16 cellular contexts compared by ENCODE assay signal in genomic region chr10:79277579-79277978, GRCh38.
DNase-seq lines count a peak whose midpoint lies in the region; ATAC-seq, FAIRE-seq and TF ChIP-seq lines count a peak whose summit lies in the region.
"Had no signal": no experiment of that assay in that cellular context is flagged by ENCODE, and none has a peak within 500 bp of the region (broad histone marks: within the 10 kb centered on the region; RNA-seq: fewer than 3 reads in every experiment).

No MANE protein-coding gene starts in this region.

- H3K9me3 ChIP-seq in cardiac muscle cell (ENCODE audit: low read depth) (no peaks in the 10 kb centered on the region), stomach smooth muscle (ENCODE audit: control insufficient read depth in 2 of 2, low read length in 2 of 2) (no peaks in the 10 kb centered on the region), kidney (ENCODE audit: control insufficient read depth in 1 of 2, low read length in 2 of 2) (no peaks in the 10 kb centered on the region)
- H3K9me3 ChIP-seq: HAP-1 had no signal

- H3K27ac ChIP-seq in cardiac muscle cell (peak overlapping the region; percentile 29), stomach smooth muscle (ENCODE audit: low read length) (peak overlapping the region; percentile 18), kidney (ENCODE audit: low read depth in 2 of 2, low read length in 2 of 2) (no peak overlapping the region)

- H3K27me3 ChIP-seq in cardiac muscle cell (no peaks in the 10 kb centered on the region), stomach smooth muscle (ENCODE audit: control insufficient read depth in 1 of 2, insufficient read depth in 2 of 2, low read length in 2 of 2) (no peaks in the 10 kb centered on the region)

- no peak overlapping the region for H3K4me3 Mint-ChIP-seq in brain
- H3K4me3 Mint-ChIP-seq: CD4-positive, CD25-positive, alpha-beta regulatory T cell; IgD-negative memory B cell had no signal

- no peaks in the 10 kb centered on the region for H3K27me3 Mint-ChIP-seq in brain
- H3K27me3 Mint-ChIP-seq: CD4-positive, CD25-positive, alpha-beta regulatory T cell; IgD-negative memory B cell had no signal

- H3K36me3 ChIP-seq in cardiac muscle cell (peaks cover 9% of the 10 kb centered on the region), stomach smooth muscle (ENCODE audit: control insufficient read depth in 2 of 2, insufficient read depth in 2 of 2, low read length in 2 of 2) (peaks cover 14 to 31% of the 10 kb centered on the region in 2 donors), kidney (ENCODE audit: control insufficient read depth in 1 of 2, insufficient read depth in 2 of 2, low read length in 2 of 2) (peaks cover 8 to 12% of the 10 kb centered on the region in 2 donors)
- H3K36me3 ChIP-seq: HAP-1 had no signal

- H3K9ac ChIP-seq in stomach smooth muscle (ENCODE audit: low read length in 2 of 2) (no peak overlapping the region), kidney (ENCODE audit: low read length in 2 of 2) (no peak overlapping the region)

- peaks cover 57% of the 10 kb centered on the region for H3K36me3 Mint-ChIP-seq in brain

- no peak for ATAC-seq in left cardiac atrium
- ATAC-seq: GM12878 had no signal

- DNase-seq in cardiac muscle cell (ENCODE audit: low read depth in 1 of 2, low spot score in 1 of 2) (no peak), left cardiac atrium (no peak), medulla oblongata (ENCODE audit: extremely low spot score) (peak; percentile 75), kidney (no peak), NCI-H2171 (lab: John Stamatoyannopoulos, UW) (no peak), ACHN (no peak)
- DNase-seq: CD4-positive, CD25-positive, alpha-beta regulatory T cell; NCI-H187 treated with DMSO at 0.1 percent for 48 hours; NCI-H510A had no signal

- TF ChIP-seq CTCF in cardiac muscle cell (IDR thresholded peaks at IDR 0.05; ENCODE audit: low read depth, low read length) (no peak), brain (conservative IDR thresholded peaks at IDR 0.05) (no peak), kidney (IDR thresholded peaks at IDR 0.05; ENCODE audit: borderline replicate concordance, extremely low read depth, insufficient read depth) (no peak)

- no peak for FAIRE-seq in kidney (lab: Jason Lieb, UNC)
- FAIRE-seq: A204.1, GM12878, GM18507 had no signal

- H3K4me3 ChIP-seq in cardiac muscle cell: no peak overlapping the region
- H3K4me3 ChIP-seq in stomach smooth muscle (ENCODE audit: low read length in 2 of 2): no peak overlapping the region
- no peak overlapping the region for H3K4me3 ChIP-seq in kidney (ENCODE audit: low read length in 2 of 2)
- H3K4me3 ChIP-seq: GM12878, HAP-1 had no signal

- in situ Hi-C loops in ACHN (cut with HindIII; ENCODE audit: low pct_ligation_motif_present, low pct_unique_long_range_greater_than_20kb, low sequenced_read_pairs): no loop called here

- H3K27ac Mint-ChIP-seq in brain: peak overlapping the region; percentile 62 to 98 (median 82)
- H3K27ac Mint-ChIP-seq: IgD-negative memory B cell had no signal

- peaks cover 0 to 4% (median 2%) of the 10 kb centered on the region in 5 experiments for H3K9me3 Mint-ChIP-seq in brain
- H3K9me3 Mint-ChIP-seq: CD4-positive, CD25-positive, alpha-beta regulatory T cell; IgD-negative memory B cell had no signal

- peaks cover 76% of the 10 kb centered on the region for H3K4me1 Mint-ChIP-seq in brain

- intact Hi-C loops in left cardiac atrium (cut with DNase I): loop anchor here in 1 of 2 donors (10.0 kb wide), 1 partner anchor 53 kb away; no protein-coding TSS in a partner anchor
- intact Hi-C loops in kidney (cut with DNase I): no loop called here

- H3K4me1 ChIP-seq in cardiac muscle cell (ENCODE audit: low read depth) (peaks cover 30% of the 10 kb centered on the region), stomach smooth muscle (ENCODE audit: control insufficient read depth, insufficient read depth, low read length) (peaks cover 41% of the 10 kb centered on the region), kidney (ENCODE audit: control insufficient read depth in 1 of 2, insufficient read depth in 1 of 2, low read depth in 1 of 2, low read length in 2 of 2) (peaks cover 7 to 18% of the 10 kb centered on the region in 2 donors)
- H3K4me1 ChIP-seq: HAP-1 had no signal

Comparison
In these comparisons a context has a peak if more than half of its experiments do, and no peak if none do; other contexts are left out.
1. H3K27ac ChIP-seq: peak in cardiac muscle cell (single experiment) and stomach smooth muscle (single experiment); none in kidney (0 of 2).